In genomic region chr17:49041527-49041926, GRCh38 we compare ENCODE assay signal across 7 cellular contexts.
"Had no signal": no experiment of that assay in that cellular context is flagged by ENCODE, and none has a peak within 500 bp of the region (broad histone marks: within the 10 kb centered on the region; RNA-seq: fewer than 3 reads in every experiment).

No MANE protein-coding gene starts in this region.

- H3K27ac ChIP-seq: GM23248, HL-60 had no signal

- ATAC-seq: K562 had no signal

- H3K4me3 ChIP-seq: GM23248, K562 had no signal

- H3K9ac ChIP-seq: GM23248 had no signal

- DNase-seq: GM23248, H9, HCEC 1CT, IMR-90, KG1 had no signal
